In the genomic region with DNA sequence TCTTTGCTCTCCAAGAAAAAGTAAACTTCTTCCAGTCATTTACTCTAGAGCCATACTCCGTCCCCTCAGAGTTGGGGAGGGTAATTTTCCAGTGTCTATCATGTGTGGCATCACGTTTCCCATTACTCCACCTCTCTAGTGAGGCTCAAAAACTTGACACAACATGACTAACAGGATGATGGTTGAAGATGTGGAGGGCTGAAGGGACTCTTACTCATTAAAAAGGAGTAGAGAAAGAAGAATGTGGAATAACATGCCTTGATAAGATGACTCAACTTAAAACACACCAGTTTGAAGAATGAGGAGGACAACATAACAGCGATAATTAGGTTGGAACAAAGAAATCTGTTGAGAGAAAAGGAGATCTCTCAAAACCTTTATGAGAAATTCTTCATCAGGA, we compare ENCODE assay signal across 14 cellular contexts.
A peak's percentile ranks its signal among the peaks of the same experiment; 100 is the strongest.
DNase-seq lines count a peak whose midpoint lies in the region; FAIRE-seq and TF ChIP-seq lines count a peak whose summit lies in the region.
"Had no signal": no experiment of that assay in that cellular context is flagged by ENCODE, and none has a peak within 500 bp of the region (broad histone marks: within the 10 kb centered on the region; RNA-seq: fewer than 3 reads in every experiment).

No MANE protein-coding gene starts in this region.

- no peak overlapping the region for H3K4me3 ChIP-seq in fibroblast of villous mesenchyme (ENCODE audit: low read depth, low read length)
- H3K4me3 ChIP-seq in WERI-Rb-1 (ENCODE audit: low read depth, low read length) = no peak overlapping the region
- H3K4me3 ChIP-seq: testis had no signal

- DNase-seq in HCEC 1CT (peak; percentile 92), SW 1271 (lab: John Stamatoyannopoulos, UW) (peak; percentile 33 to 42), fibroblast of villous mesenchyme (ENCODE audit: low read depth) (peak; percentile 32), urothelium cell line (ENCODE audit: low spot score) (peak; percentile 26), WERI-Rb-1 (no peak), NCI-H2081 (lab: John Stamatoyannopoulos, UW) (no peak)
- no peak for DNase-seq in stimulated activated CD4-positive, alpha-beta T cell treated with anti-CD3 and anti-CD28 coated beads, Interleukin-2, amount 100 ng/mL, for 24 hours
- DNase-seq: activated CD4-positive, alpha-beta T cell treated with anti-CD3 and anti-CD28 coated beads for 1 hour; H7; naive thymus-derived CD4-positive, alpha-beta T cell; NCI-H1694 treated with DMSO at 0.1 percent for 48 hours; small intestine; testis had no signal

- FAIRE-seq in urothelium cell line (lab: Jason Lieb, UNC) = no peak
- FAIRE-seq: keratinocyte, small intestine had no signal

- no peaks in the 10 kb centered on the region for H3K36me3 ChIP-seq in WERI-Rb-1

- no peaks in the 10 kb centered on the region for H3K27me3 ChIP-seq in WERI-Rb-1 (ENCODE audit: insufficient read depth, low read depth, severe bottlenecking)
- H3K27me3 ChIP-seq: testis had no signal

- no peak overlapping the region for H3K27ac ChIP-seq in WERI-Rb-1
- H3K27ac ChIP-seq: testis had no signal

- TF ChIP-seq CTCF in fibroblast of villous mesenchyme (IDR thresholded peaks at IDR 0.05; ENCODE audit: insufficient read depth, low read depth, low read length) (no peak), WERI-Rb-1 (IDR thresholded peaks at IDR 0.05; ENCODE audit: low read depth, low read length) (no peak)

- H3K9me3 ChIP-seq in WERI-Rb-1 (ENCODE audit: severe bottlenecking) = no peaks in the 10 kb centered on the region
- H3K9me3 ChIP-seq: testis had no signal

Comparison
In these comparisons a context has a peak if more than half of its experiments do, and no peak if none do; other contexts are left out.
1. DNase-seq: peak in HCEC 1CT (single experiment), SW 1271 (2 of 2), fibroblast of villous mesenchyme (single experiment) and urothelium cell line (single experiment); none in WERI-Rb-1 (single experiment), NCI-H2081 (0 of 2) and stimulated activated CD4-positive, alpha-beta T cell treated with anti-CD3 and anti-CD28 coated beads, Interleukin-2, amount 100 ng/mL, for 24 hours (0 of 2).